In genomic region chr4:52883707-52884669, GRCh38 we compare ENCODE assay signal across 29 cellular contexts. TPM values are rescaled to one million over a fixed set of nuclear protein-coding genes. Genes with fewer than 3 reads are reported as not detected.
DNase-seq lines count a peak whose midpoint lies in the region; ATAC-seq, FAIRE-seq and TF ChIP-seq lines count a peak whose summit lies in the region.
"Had no signal": no experiment of that assay in that cellular context is flagged by ENCODE, and none has a peak within 500 bp of the region (broad histone marks: within the 10 kb centered on the region; RNA-seq: fewer than 3 reads in every experiment).

No MANE protein-coding gene starts in this region.

- H2BK15ac ChIP-seq in H9 (ENCODE audit: low read depth, low read length) = no peak overlapping the region

- H4K8ac ChIP-seq in H9 (replicated peaks; ENCODE audit: insufficient read length, low read depth, low read length) = no peak overlapping the region

- H3K9me3 Mint-ChIP-seq in H9 = peaks cover 5 to 16% of the 10 kb centered on the region in 2 experiments

- no peak overlapping the region for H3K4ac ChIP-seq in H9 (ENCODE audit: low read depth, low read length)

- TF ChIP-seq CTCF in H9 (conservative IDR thresholded peaks at IDR 0.05) (no peak), GM12878 (IDR thresholded peaks at IDR 0.05 in 2 of 3, conservative IDR thresholded peaks at IDR 0.05 in 1 of 3; ENCODE audit: control insufficient read depth in 2 of 3, extremely low read depth in 1 of 3, insufficient read depth in 1 of 3, low read depth in 3 of 3, low read length in 3 of 3) (no peak)

- H4K20me1 ChIP-seq in BLaER1 treated with 17β-estradiol and CSF1 and Interleukin-3, amounts not matched to agents 10 nM and 100 nM = no peaks in the 10 kb centered on the region
- H4K20me1 ChIP-seq in H9 (ENCODE audit: control insufficient read depth, insufficient read depth, insufficient read length) (no peaks in the 10 kb centered on the region), GM12878 (ENCODE audit: control insufficient read depth, insufficient read depth) (no peaks in the 10 kb centered on the region)

- H3K4me3 Mint-ChIP-seq in H9 = no peak overlapping the region; a peak in 1 of 5 replicates
- H3K4me3 Mint-ChIP-seq: activated CD4-positive, alpha-beta T cell treated with anti-CD3 and anti-CD28 coated beads for 36 hours; brain; T-helper 1 cell treated with Interleukin-12 subunit alpha and Interleukin-12 subunit beta and Interleukin-4 antibody, amounts not matched to agents 30 μg/mL and 1 μg/mL, for 36 hours had no signal

- no peak for TF ChIP-seq RAD21 in GM12878 (IDR thresholded peaks at IDR 0.05; ENCODE audit: insufficient read depth, low read depth, low read length)

- ATAC-seq in GM12878 (0 out of 3 replicates have a peak, but pooled peaks have one; percentile 16), GM19467 (IDR thresholded peaks at IDR 0.05; ENCODE audit: unreplicated experiment) (no peak)
- ATAC-seq: activated CD4-positive, alpha-beta T cell treated with anti-CD3 and anti-CD28 coated beads for 36 hours; esophagus mucosa had no signal

- SMC1A ChIA-PET in GM12878 (lab: Charles Lee; ENCODE audit: uncharacterized antibody, unreplicated experiment) = interaction anchor here (1.0 kb wide), 1 partner anchor 11 kb away, joined by 3 read pairs; no protein-coding TSS in a partner anchor

- H3K9me3 ChIP-seq in BLaER1 treated with 17β-estradiol and CSF1 and Interleukin-3, amounts not matched to agents 10 nM and 100 nM (replicated peaks in 1 of 11) = peaks cover 21 to 48% (median 37%) of the 10 kb centered on the region in 11 experiments
- no peaks in the 10 kb centered on the region for H3K9me3 ChIP-seq in H9 (ENCODE audit: control insufficient read depth, low read depth, low read length)
- no peaks in the 10 kb centered on the region; the same call in 2 of the 3 replicates for H3K9me3 ChIP-seq in GM12878 (replicated peaks; ENCODE audit: control insufficient read depth, insufficient read depth, low read length)
- peaks cover 15% of the 10 kb centered on the region for H3K9me3 ChIP-seq in mesodermal cell (ENCODE audit: control insufficient read depth, low read length)
- H3K9me3 ChIP-seq: BE2C, mucosa of descending colon, Peyer's patch, SJSA1 had no signal

- H3K56ac ChIP-seq in H9 (ENCODE audit: insufficient read length, low read depth, low read length) = no peak overlapping the region

- peak overlapping the region in 2 of 3 experiments; percentile 22 to 94; a peak in 4 of 7 replicates for H3K27ac Mint-ChIP-seq in H9
- H3K27ac Mint-ChIP-seq: activated CD4-positive, alpha-beta T cell treated with anti-CD3 and anti-CD28 coated beads for 36 hours; progenitor cell of endocrine pancreas; T-helper 1 cell treated with Interleukin-12 subunit alpha and Interleukin-12 subunit beta and Interleukin-4 antibody, amounts not matched to agents 30 μg/mL and 1 μg/mL, for 36 hours had no signal

- no peak overlapping the region for H3K14ac ChIP-seq in H9 (ENCODE audit: insufficient read depth, low read length)

- CTCF ChIA-PET in GM12878 (lab: Yijun Ruan, JAX) = interaction anchor here (0.7 to 3.9 kb wide), 2 partner anchors 9 to 27 kb away, joined by 3 to 18 read pairs; no protein-coding TSS in a partner anchor

- H3K4me1 ChIP-seq in BLaER1 treated with 17β-estradiol and CSF1 and Interleukin-3, amounts not matched to agents 10 nM and 100 nM = peaks cover 17 to 41% (median 30%) of the 10 kb centered on the region in 10 experiments; a peak in 19 of 20 replicates
- peaks cover 4% of the 10 kb centered on the region; the same call in 1 of the 2 replicates for H3K4me1 ChIP-seq in H9 (ENCODE audit: insufficient read depth, low read length)
- H3K4me1 ChIP-seq in GM12878 (ENCODE audit: control insufficient read depth, insufficient read depth, low read length) = no peaks in the 10 kb centered on the region
- peaks cover 16% of the 10 kb centered on the region for H3K4me1 ChIP-seq in mesodermal cell (ENCODE audit: control insufficient read depth, insufficient read depth, low read length, poor library complexity, severe bottlenecking)
- H3K4me1 ChIP-seq: BE2C, Peyer's patch, SJSA1 had no signal

- in situ Hi-C loops in GM12878 (cut with MboI) = no loop called here

- H3K36me3 ChIP-seq in BLaER1 treated with 17β-estradiol and CSF1 and Interleukin-3, amounts not matched to agents 10 nM and 100 nM = peaks cover 5 to 56% (median 26%) of the 10 kb centered on the region in 11 experiments; a peak in 21 of 22 replicates
- peaks cover 0 to 2% of the 10 kb centered on the region in 2 experiments; a peak in 2 of 4 replicates for H3K36me3 ChIP-seq in GM12878 (ENCODE audit: control insufficient read depth in 2 of 2, insufficient read depth in 2 of 2, low read length in 1 of 2)
- no peaks in the 10 kb centered on the region for H3K36me3 ChIP-seq in mesodermal cell (ENCODE audit: control insufficient read depth, insufficient read depth, low read length)
- H3K36me3 ChIP-seq: BE2C, Peyer's patch, SJSA1 had no signal

- no peak overlapping the region for H2BK20ac ChIP-seq in H9 (ENCODE audit: low read depth, low read length, poor library complexity, severe bottlenecking)

- POLR2A ChIA-PET in GM12878 (lab: Charles Lee) = no interaction called here

- H4K91ac ChIP-seq in H9 (ENCODE audit: insufficient read length, low read depth, low read length) = no peak overlapping the region

- RAD21 ChIA-PET in GM12878 (lab: Charles Lee; ENCODE audit: unreplicated experiment) = no interaction called here

- TF ChIP-seq POLR2A in GM12878 (IDR thresholded peaks at IDR 0.05; ENCODE audit: low read depth, low read length) = no peak

- H3K4me1 Mint-ChIP-seq in H9 = peaks cover 32 to 40% of the 10 kb centered on the region in 2 experiments
- H3K4me1 Mint-ChIP-seq: activated CD4-positive, alpha-beta T cell treated with anti-CD3 and anti-CD28 coated beads for 36 hours had no signal

- no peak overlapping the region for H2BK120ac ChIP-seq in H9 (ENCODE audit: low read depth, low read length, poor library complexity, severe bottlenecking)

- peak overlapping the region in 1 of 11 experiments; percentile 37; a peak in 1 of 22 replicates for H3K9ac ChIP-seq in BLaER1 treated with 17β-estradiol and CSF1 and Interleukin-3, amounts not matched to agents 10 nM and 100 nM
- H3K9ac ChIP-seq in H9 (ENCODE audit: extremely low read depth, insufficient read length, low read length) (no peak overlapping the region), GM12878 (ENCODE audit: control insufficient read depth, insufficient read depth, low read length) (no peak overlapping the region)
- H3K9ac ChIP-seq: KMS-11 had no signal

- H2AFZ ChIP-seq in H9 (ENCODE audit: low read length) = no peak overlapping the region
- H2AFZ ChIP-seq in GM12878 (ENCODE audit: control insufficient read depth, low read depth, low read length) = no peak overlapping the region

- peaks cover 3 to 21% (median 14%) of the 10 kb centered on the region in 3 experiments for H3K36me3 Mint-ChIP-seq in H9 (ENCODE audit: insufficient read depth in 1 of 3, low read depth in 3 of 3)

- no CpG with 5 or more reads among the region's 4 CpGs for WGBS in H9 (ENCODE audit: extremely low coverage, insufficient read length, low lambda C conversion rate)
- 90% methylated on average over 4 of the region's 4 CpGs for WGBS in GM12878 (ENCODE audit: insufficient coverage, insufficient replicate concordance, low lambda C conversion rate, missing lambda C conversion rate)
- 87 to 96% methylated on average over 3 to 4 of the region's 4 CpGs for WGBS in mesodermal cell (ENCODE audit: insufficient coverage in 2 of 2), 2 experiments

- no peak overlapping the region for H2BK5ac ChIP-seq in H9 (ENCODE audit: insufficient read length, low read length)

- H3K27me3 ChIP-seq in BLaER1 treated with 17β-estradiol and CSF1 and Interleukin-3, amounts not matched to agents 10 nM and 100 nM = no peaks in the 10 kb centered on the region
- H3K27me3 ChIP-seq in H9 (ENCODE audit: insufficient read depth, low read length) = no peaks in the 10 kb centered on the region
- H3K27me3 ChIP-seq in GM12878 (replicated peaks in 1 of 2; ENCODE audit: control insufficient read depth in 2 of 2, insufficient read depth in 2 of 2, low read length in 1 of 2) = no peaks in the 10 kb centered on the region
- H3K27me3 ChIP-seq: BE2C, Peyer's patch, SJSA1 had no signal

- 0 out of 22 replicates have a peak overlapping the region, but pooled peaks of 1 of the 11 experiments have one; percentile 26 for H3K27ac ChIP-seq in BLaER1 treated with 17β-estradiol and CSF1 and Interleukin-3, amounts not matched to agents 10 nM and 100 nM
- H3K27ac ChIP-seq in H9 (ENCODE audit: insufficient read length, low read depth, low read length) (no peak overlapping the region), GM12878 (ENCODE audit: control insufficient read depth, insufficient read depth) (no peak overlapping the region), mesodermal cell (ENCODE audit: low read depth, low read length, severe bottlenecking) (peak overlapping the region; percentile 64)
- H3K27ac ChIP-seq: KMS-11, Peyer's patch, SJSA1 had no signal

- TF ChIP-seq EP300 in GM12878 (IDR thresholded peaks at IDR 0.05; ENCODE audit: borderline replicate concordance in 1 of 2, control insufficient read depth in 1 of 2, low read depth in 2 of 2, low read length in 2 of 2) = no peak

- intact Hi-C loops in GM12878 (cut with micrococcal nuclease; ENCODE audit: unreplicated experiment) = no loop called here

- no peak overlapping the region for H4K5ac ChIP-seq in H9 (ENCODE audit: insufficient read length, low read depth, low read length)

- H2BK12ac ChIP-seq in H9 (ENCODE audit: insufficient read length, low read depth, low read length) = no peak overlapping the region

- no peak overlapping the region for H3K23ac ChIP-seq in H9 (ENCODE audit: insufficient read length, low read depth, low read length)

- H3K18ac ChIP-seq in H9 (ENCODE audit: insufficient read length, low read depth, low read length) = no peak overlapping the region

- FAIRE-seq in GM12878 (lab: Jason Lieb, UNC) = no peak
- FAIRE-seq: frontal cortex, GM12891, urothelium cell line had no signal

- peaks cover 3% of the 10 kb centered on the region for H3K27me3 Mint-ChIP-seq in H9 (ENCODE audit: low read depth)
- H3K27me3 Mint-ChIP-seq: activated CD4-positive, alpha-beta T cell treated with anti-CD3 and anti-CD28 coated beads for 36 hours had no signal

- no peaks in the 10 kb centered on the region for H3K23me2 ChIP-seq in H9 (ENCODE audit: insufficient read length, low read depth, low read length, poor library complexity, severe bottlenecking)

- no peak overlapping the region for H2AK5ac ChIP-seq in H9 (ENCODE audit: insufficient read length, low read length)

- peak overlapping the region in 9 of 11 experiments; percentile 7 to 44 (median 19); a peak in 11 of 22 replicates for H3K4me2 ChIP-seq in BLaER1 treated with 17β-estradiol and CSF1 and Interleukin-3, amounts not matched to agents 10 nM and 100 nM
- H3K4me2 ChIP-seq in H9 (ENCODE audit: insufficient read depth, insufficient read length, low read length) (no peak overlapping the region), GM12878 (ENCODE audit: control insufficient read depth, insufficient read depth) (no peak overlapping the region)
- H3K4me2 ChIP-seq: KMS-11 had no signal

- no peak overlapping the region for H3T11ph ChIP-seq in H9 (ENCODE audit: low read length)

- DNase-seq in H9 = no peak
- DNase-seq in GM12878 (ENCODE audit: low read depth, low spot score) = no peak
- no peak for DNase-seq in activated gamma-delta T cell (lab: John Stamatoyannopoulos, UW)
- no peak for DNase-seq in iPS-NIHi11 (ENCODE audit: low spot score)
- DNase-seq in NCI-H526 (lab: John Stamatoyannopoulos, UW) = no peak
- DNase-seq: activated CD4-positive, alpha-beta T cell treated with anti-CD3 and anti-CD28 coated beads for 36 hours; activated gamma-delta T cell treated with Interleukin-2 at 50 U/mL for 16 hours; activated T-cell treated with anti-CD3 and anti-CD28 coated beads, Interleukin-2, amount 50 U/mL, for 1 hour; BE2C; DMS79 treated with DMSO at 0.1 percent for 48 hours; effector CD8-positive, alpha-beta T cell; mucosa of descending colon; NCI-H1436 treated with DMSO at 0.1 percent for 48 hours; NCI-H510A; NK-92 treated with Interleukin-12 subunit alpha and Interleukin-12 subunit beta, amount 100 ng/mL, for 24 hours; Peyer's patch had no signal

- no peak overlapping the region for H3K4me3 ChIP-seq in BLaER1 treated with 17β-estradiol and CSF1 and Interleukin-3, amounts not matched to agents 10 nM and 100 nM
- H3K4me3 ChIP-seq in GM12878 (no peak overlapping the region), mesodermal cell (ENCODE audit: extremely low read depth, insufficient read depth, low read length, poor library complexity, severe bottlenecking) (no peak overlapping the region)
- H3K4me3 ChIP-seq: mucosa of descending colon, Peyer's patch, SJSA1 had no signal

- H3K79me2 ChIP-seq in H9 (ENCODE audit: insufficient read depth, low read length) (no peaks in the 10 kb centered on the region), GM12878 (ENCODE audit: control insufficient read depth, insufficient read depth, low read length) (no peaks in the 10 kb centered on the region)

- BruUV-seq in GM12878 (replicated peaks; lab: Mats Ljungman, UMichigan) = no TSS peak

- no peaks in the 10 kb centered on the region for H3K79me1 ChIP-seq in H9 (ENCODE audit: insufficient read depth, low read depth, low read length, poor library complexity, severe bottlenecking)

RNA-seq across cellular contexts. Expression of gene RASL11B, which starts 21.9 kb away (rescaled TPM):
- total RNA-seq in H9 (2021) (28.3 and 30.0 TPM in 2 replicates), GM12878 (2014; rRNA removed) (0.06 TPM in 1 of 2 replicates, not detected in the other), GM12878 (2014; rRNA removed; fragmentation: Illumina TruSeq; extraction: Trizol) (not detected in 2 replicates), GM12878 (2021) (not detected in 2 replicates)
- 0.21 TPM in 1 of 2 replicates, not detected in the other for total RNA-seq in GM12878 (2013; cell fraction: nucleolus; rRNA removed)
- polyA plus RNA-seq in GM12878 (2011; ENCODE audit: low read depth) = not detected
- polyA plus RNA-seq in GM12878 (2011; rRNA removed) (not detected in 2 replicates), GM12878 (2014; fragmentation: Illumina TruSeq; extraction: Trizol) (0.21 TPM in 1 of 2 replicates, not detected in the other), GM12878 (2014; fragmentation: Nextera tagmentation; extraction: Ambion mirVana) (under 1 TPM in 1 of 2 experiments, not detected in 1; 0.08 TPM), GM12878 (2014; rRNA removed) (0.06 and 0.19 TPM in 2 replicates), GM12878 (2016; fragmentation: Nextera tagmentation; extraction: Ambion mirVana) (under 1 TPM; 0.19 to 0.45 TPM)
- 0.03 TPM in 1 of 2 replicates, not detected in the other for polyA plus RNA-seq in GM12878 (2011; cell fraction: cytosol; rRNA removed)
- not detected in 2 replicates for polyA plus RNA-seq in GM12878 (2011; cell fraction: nucleus; rRNA removed)
- polyA plus RNA-seq in GM12878 (2012) = 0.15 TPM in 1 of 2 replicates, not detected in the other
- not detected in 2 replicates for polyA minus RNA-seq in GM12878 (2011; rRNA and poly(A)+ RNA removed)
- not detected in 2 replicates for polyA minus RNA-seq in GM12878 (2011; cell fraction: cytosol; rRNA and poly(A)+ RNA removed)
- polyA minus RNA-seq in GM12878 (2011; cell fraction: nucleus; rRNA and poly(A)+ RNA removed) = not detected in 2 replicates
- 8.8 TPM for polyA plus RNA-seq in mesodermal cell (2013, experiment 1 of 2)
- polyA plus RNA-seq in mesodermal cell (2013, experiment 2 of 2) = 8.7 TPM
- total RNA-seq: HT1080 had no signal

Comparison
In these comparisons a context has a peak if more than half of its experiments do, and no peak if none do; other contexts are left out.
1. H3K4me2 ChIP-seq: peak in BLaER1 treated with 17β-estradiol and CSF1 and Interleukin-3, amounts not matched to agents 10 nM and 100 nM (9 of 11); none in H9 (single experiment) and GM12878 (single experiment).
2. RNA of gene RASL11B, which starts 21.9 kb away (total RNA-seq): 28.3 to 30.0 TPM in H9; 0.06 to 0.21 TPM in GM12878; every median in the first group is over 10 times any median in the second.